In genomic region chr11:111801135-111801534, GRCh38 we compare ENCODE assay signal across 29 cellular contexts. TPM values are rescaled to one million over a fixed set of nuclear protein-coding genes. Genes with fewer than 3 reads are reported as not detected.
DNase-seq lines count a peak whose midpoint lies in the region; ATAC-seq, FAIRE-seq and TF ChIP-seq lines count a peak whose summit lies in the region.
"Had no signal": no experiment of that assay in that cellular context is flagged by ENCODE, and none has a peak within 500 bp of the region (broad histone marks: within the 10 kb centered on the region; RNA-seq: fewer than 3 reads in every experiment).

No MANE protein-coding gene starts in this region.

- no peak overlapping the region for H3K27ac Mint-ChIP-seq in naive thymus-derived CD8-positive, alpha-beta T cell
- no peak overlapping the region for H3K27ac Mint-ChIP-seq in neural progenitor cell
- H3K27ac Mint-ChIP-seq: activated CD4-positive, alpha-beta memory T cell treated with anti-CD3 and anti-CD28 coated beads, Interleukin-2, amount 10 ng/mL, durations not matched to agents 7 days and 5 days; memory B cell; stimulated activated naive CD8-positive, alpha-beta T cell treated with anti-CD3 and anti-CD28 coated beads, Interleukin-15, amount 100 ng/mL, for 72 hours had no signal

- H3K4me1 ChIP-seq in heart left ventricle, result peaks cover 0 to 17% (median 0%) of the 10 kb centered on the region in 12 donors
- peaks cover 54% of the 10 kb centered on the region for H3K4me1 ChIP-seq in HepG2 (ENCODE audit: insufficient read depth, low read length)
- H3K4me1 ChIP-seq in neural progenitor cell, result no peaks in the 10 kb centered on the region
- peaks cover 0 to 6% (median 0%) of the 10 kb centered on the region in 4 donors for H3K4me1 ChIP-seq in esophagus muscularis mucosa
- H3K4me1 ChIP-seq: HAP-1 had no signal

- no peak for FAIRE-seq in HepG2 (lab: Jason Lieb, UNC)
- FAIRE-seq: K562 had no signal

- H3K9ac ChIP-seq in HepG2 (ENCODE audit: insufficient read depth, low read depth, low read length) (no peak overlapping the region), neural progenitor cell (no peak overlapping the region)

- H3K4me3 ChIP-seq in heart left ventricle (no peak overlapping the region), HepG2 (replicated peaks in 1 of 3; ENCODE audit: insufficient read depth in 1 of 3, low read depth in 2 of 3, low read length in 3 of 3) (no peak overlapping the region), neural progenitor cell (no peak overlapping the region), esophagus muscularis mucosa (no peak overlapping the region)
- H3K4me3 ChIP-seq: cardiac muscle cell, HAP-1, K562, MG63, skin epidermis had no signal

- DNase-seq in heart left ventricle (no peak), cardiac septum (ENCODE audit: low spot score) (no peak), dermis microvascular lymphatic vessel endothelial cell (ENCODE audit: low read depth in 2 of 2) (peak; percentile 5 to 14), HepG2 (ENCODE audit: low spot score) (no peak), middle frontal gyrus (ENCODE audit: extremely low spot score, low spot score) (no peak), neural progenitor cell (ENCODE audit: low spot score) (no peak), esophagus muscularis mucosa (ENCODE audit: extremely low spot score) (no peak)
- DNase-seq in naive thymus-derived CD8-positive, alpha-beta T cell, result no peak
- DNase-seq: activated CD4-positive, alpha-beta memory T cell treated with anti-CD3 and anti-CD28 coated beads, Interleukin-2, amount 10 ng/mL, durations not matched to agents 7 days and 5 days; activated CD4-positive, alpha-beta T cell treated with anti-CD3 and anti-CD28 coated beads for 1 hour; activated naive CD4-positive, alpha-beta T cell treated with anti-CD3 and anti-CD28 coated beads, Interleukin-2, amount 50 U/mL, for 16 hours; amygdala; CD4-positive, alpha-beta memory T cell; GF-D8; glutamatergic neuron; MG63; NCI-H2081 treated with DMSO at 0.1 percent for 48 hours; NCI-H345; NCI-H774; stimulated activated CD8-positive, alpha-beta memory T cell treated with anti-CD3 and anti-CD28 coated beads, Interleukin-4, amount 100 ng/mL, for 48 hours; stimulated activated naive CD8-positive, alpha-beta T cell treated with anti-CD3 and anti-CD28 coated beads, Interleukin-15, amount 100 ng/mL, for 72 hours; T-helper 2 cell had no signal

- peaks cover 0 to 15% (median 2%) of the 10 kb centered on the region in 12 donors for H3K9me3 ChIP-seq in heart left ventricle
- H3K9me3 ChIP-seq in HepG2 (ENCODE audit: low read length), result no peaks in the 10 kb centered on the region
- no peaks in the 10 kb centered on the region for H3K9me3 ChIP-seq in neural progenitor cell (ENCODE audit: low read depth)
- no peaks in the 10 kb centered on the region for H3K9me3 ChIP-seq in esophagus muscularis mucosa
- H3K9me3 ChIP-seq: HAP-1, MG63 had no signal

- no TSS peak for BruUV-seq in HepG2 (replicated peaks; lab: Mats Ljungman, UMichigan)

- H3K79me2 ChIP-seq in HepG2 (ENCODE audit: insufficient read depth, low read length) (no peaks in the 10 kb centered on the region), neural progenitor cell (ENCODE audit: low read depth) (no peaks in the 10 kb centered on the region)

- H3K27me3 ChIP-seq in heart left ventricle, result no peaks in the 10 kb centered on the region
- H3K27me3 ChIP-seq in HepG2 (ENCODE audit: control insufficient read depth in 1 of 2, insufficient read depth in 2 of 2, low read length in 2 of 2), result no peaks in the 10 kb centered on the region; a peak in 1 of 5 replicates
- no peaks in the 10 kb centered on the region for H3K27me3 ChIP-seq in neural progenitor cell
- H3K27me3 ChIP-seq in esophagus muscularis mucosa, result no peaks in the 10 kb centered on the region
- H3K27me3 ChIP-seq: cardiac muscle cell, MG63 had no signal

- in situ Hi-C loops in HepG2 (cut with HindIII; ENCODE audit: extremely low pct_ligation_motif_present, low pct_unique_long_range_greater_than_20kb), result no loop called here

- H2AFZ ChIP-seq in HepG2 (ENCODE audit: low read length) (no peak overlapping the region), neural progenitor cell (replicated peaks) (no peak overlapping the region)

- TF ChIP-seq EP300 in HepG2 (IDR thresholded peaks at IDR 0.05; ENCODE audit: low read depth in 2 of 2, low read length in 2 of 2) (no peak), HepG2 (CRISPR knock-in tag; IDR thresholded peaks at IDR 0.05; ENCODE audit: borderline replicate concordance) (no peak), esophagus muscularis mucosa (IDR thresholded peaks at IDR 0.05) (no peak)

- POLR2A ChIA-PET in HepG2 (lab: Yijun Ruan, JAX), result interaction anchor here (1.0 to 1.7 kb wide), 6 partner anchors 9 to 41 kb away, joined by 3 to 8 read pairs (median 4); partner anchors contain the start of gene PPP2R1B
- POLR2A ChIA-PET in naive thymus-derived CD8-positive, alpha-beta T cell (lab: Charles Lee), result no interaction called here

- ATAC-seq in heart left ventricle (peak in 3 of 4 donors; percentile 42 to 60 (median 58)), HepG2 (peak; percentile 32)
- no peak for ATAC-seq in naive thymus-derived CD8-positive, alpha-beta T cell
- ATAC-seq: activated T-helper 17 cell treated with anti-CD3 and anti-CD28 coated beads, Interleukin-2, amount 50 U/mL, for 72 hours; K562; stimulated activated naive CD8-positive, alpha-beta T cell treated with anti-CD3 and anti-CD28 coated beads, Interleukin-15, amount 100 ng/mL, for 72 hours had no signal

- H3F3A ChIP-seq in neural progenitor cell (ENCODE audit: low read depth), result no peaks in the 10 kb centered on the region

- no peak for TF ChIP-seq CTCF in heart left ventricle (IDR thresholded peaks at IDR 0.05)
- no peak for TF ChIP-seq CTCF in HepG2 (CRISPR knock-in tag; IDR thresholded peaks at IDR 0.05)
- no peak for TF ChIP-seq CTCF in neural progenitor cell (IDR thresholded peaks at IDR 0.05)
- no peak for TF ChIP-seq CTCF in esophagus muscularis mucosa (IDR thresholded peaks at IDR 0.05)

- H3K36me3 Mint-ChIP-seq in naive thymus-derived CD8-positive, alpha-beta T cell, result peaks cover 29 to 89% (median 41%) of the 10 kb centered on the region in 3 donors
- H3K36me3 Mint-ChIP-seq in neural progenitor cell, result peaks cover 29% of the 10 kb centered on the region

- no peaks in the 10 kb centered on the region for H3K27me3 Mint-ChIP-seq in naive thymus-derived CD8-positive, alpha-beta T cell
- H3K27me3 Mint-ChIP-seq in neural progenitor cell (ENCODE audit: insufficient read depth, low read depth), result peaks cover 2% of the 10 kb centered on the region
- H3K27me3 Mint-ChIP-seq: activated CD4-positive, alpha-beta memory T cell treated with anti-CD3 and anti-CD28 coated beads, Interleukin-2, amount 10 ng/mL, durations not matched to agents 7 days and 5 days; activated T-helper 17 cell treated with anti-CD3 and anti-CD28 coated beads, Interleukin-2, amount 50 U/mL, for 72 hours; CD4-positive, alpha-beta memory T cell; memory B cell; progenitor cell of endocrine pancreas; stimulated activated naive CD8-positive, alpha-beta T cell treated with anti-CD3 and anti-CD28 coated beads, Interleukin-15, amount 100 ng/mL, for 72 hours had no signal

- peaks cover 2 to 11% (median 6%) of the 10 kb centered on the region in 4 donors for H3K4me1 Mint-ChIP-seq in naive thymus-derived CD8-positive, alpha-beta T cell
- no peaks in the 10 kb centered on the region for H3K4me1 Mint-ChIP-seq in neural progenitor cell
- H3K4me1 Mint-ChIP-seq: activated T-helper 17 cell treated with anti-CD3 and anti-CD28 coated beads, Interleukin-2, amount 50 U/mL, for 72 hours had no signal

- H3K9me3 Mint-ChIP-seq in naive thymus-derived CD8-positive, alpha-beta T cell, result peaks cover 0 to 9% (median 1%) of the 10 kb centered on the region in 9 donors
- H3K9me3 Mint-ChIP-seq in neural progenitor cell, result no peaks in the 10 kb centered on the region
- H3K9me3 Mint-ChIP-seq: activated CD4-positive, alpha-beta memory T cell treated with anti-CD3 and anti-CD28 coated beads, Interleukin-2, amount 10 ng/mL, durations not matched to agents 7 days and 5 days; activated T-helper 17 cell treated with anti-CD3 and anti-CD28 coated beads, Interleukin-2, amount 50 U/mL, for 72 hours had no signal

- H3K4me2 ChIP-seq in HepG2 (ENCODE audit: low read depth, low read length) (0 out of 2 replicates have a peak overlapping the region, but pooled peaks have one; percentile 15), neural progenitor cell (no peak overlapping the region)

- no peaks in the 10 kb centered on the region for H4K20me1 ChIP-seq in HepG2 (ENCODE audit: insufficient read depth, low read length)
- H4K20me1 ChIP-seq in neural progenitor cell (ENCODE audit: low read depth), result no peaks in the 10 kb centered on the region

- H3K36me3 ChIP-seq in heart left ventricle (peaks cover 0 to 48% (median 26%) of the 10 kb centered on the region in 9 donors), HepG2 (replicated peaks in 1 of 2; ENCODE audit: control insufficient read depth in 1 of 2, insufficient read depth in 2 of 2, low read length in 2 of 2) (peaks cover 9 to 23% of the 10 kb centered on the region in 2 experiments; a peak in 4 of 5 replicates), neural progenitor cell (no peaks in the 10 kb centered on the region), esophagus muscularis mucosa (peaks cover 14 to 50% (median 31%) of the 10 kb centered on the region in 4 donors)

- no peak for TF ChIP-seq RAD21 in HepG2 (CRISPR knock-in tag; IDR thresholded peaks at IDR 0.05)

- CTCF ChIA-PET in HepG2 (lab: Yijun Ruan, JAX; ENCODE audit: low intra/inter-chr PET ratio, low total read pairs), result no interaction called here

- no peak overlapping the region for H3K4me3 Mint-ChIP-seq in naive thymus-derived CD8-positive, alpha-beta T cell
- H3K4me3 Mint-ChIP-seq in neural progenitor cell, result no peak overlapping the region
- H3K4me3 Mint-ChIP-seq: activated CD4-positive, alpha-beta memory T cell treated with anti-CD3 and anti-CD28 coated beads, Interleukin-2, amount 10 ng/mL, durations not matched to agents 7 days and 5 days; activated T-helper 17 cell treated with anti-CD3 and anti-CD28 coated beads, Interleukin-2, amount 50 U/mL, for 72 hours; CD4-positive, alpha-beta memory T cell; memory B cell; stimulated activated naive CD8-positive, alpha-beta T cell treated with anti-CD3 and anti-CD28 coated beads, Interleukin-15, amount 100 ng/mL, for 72 hours had no signal

- no peak for TF ChIP-seq POLR2A in heart left ventricle (IDR thresholded peaks at IDR 0.05)
- no peak for TF ChIP-seq POLR2A in HepG2 (IDR thresholded peaks at IDR 0.05; ENCODE audit: insufficient read depth in 1 of 2, low read depth in 2 of 2, low read length in 2 of 2)
- no peak for TF ChIP-seq POLR2A in esophagus muscularis mucosa (IDR thresholded peaks at IDR 0.05; ENCODE audit: low read depth)

- intact Hi-C loops in heart left ventricle (cut with DNase I), result no loop called here
- intact Hi-C loops in cardiac septum (cut with DNase I), result no loop called here
- intact Hi-C loops in HepG2 (cut with micrococcal nuclease; ENCODE audit: unreplicated experiment), result no loop called here
- intact Hi-C loops in esophagus muscularis mucosa (cut with DNase I), result no loop called here

- WGBS in heart left ventricle, 4 donors, result 75 to 79% (median 76%) methylated on average over 2 of the region's 2 CpGs
- WGBS in HepG2 (ENCODE audit: low lambda C conversion rate), result 85% methylated on average over 2 of the region's 2 CpGs
- WGBS in esophagus muscularis mucosa, result 64% methylated on average over 2 of the region's 2 CpGs

- H3K27ac ChIP-seq in heart left ventricle (no peak overlapping the region), HepG2 (ENCODE audit: extremely low read length, insufficient read depth, low read length) (peak overlapping the region; percentile 78), neural progenitor cell (no peak overlapping the region), esophagus muscularis mucosa (replicated peaks in 1 of 4) (no peak overlapping the region)
- H3K27ac ChIP-seq: cardiac muscle cell had no signal

RNA-seq across cellular contexts. Expression of gene PPP2R1B, which starts 34.9 kb away (rescaled TPM):
- total RNA-seq in heart left ventricle, result 10 to 100 TPM in 5 of 9 donors, 1 to 10 TPM in 4; 6.8 to 99.9 (median 11.8) TPM
- 1 to 10 TPM; 4.2 to 7.9 TPM for polyA plus RNA-seq in heart left ventricle
- 12.9 TPM for total RNA-seq in cardiac septum
- 29.0 and 31.5 TPM in 2 replicates for total RNA-seq in dermis microvascular lymphatic vessel endothelial cell
- total RNA-seq in HepG2 (2016; rRNA removed; fragmentation: Illumina TruSeq; extraction: Trizol), result 56.8 and 93.9 TPM in 2 replicates
- 9.8 and 10.6 TPM in 2 replicates for total RNA-seq in HepG2 (2016; cell fraction: cytosol; rRNA removed; fragmentation: Illumina TruSeq; extraction: Trizol; ENCODE audit: low read depth)
- 54.4 and 91.0 TPM in 2 replicates for total RNA-seq in HepG2 (2016; cell fraction: insoluble cytoplasmic fraction; rRNA removed; fragmentation: Illumina TruSeq; extraction: Trizol)
- 14.0 and 18.1 TPM in 2 replicates for total RNA-seq in HepG2 (2016; cell fraction: membrane; rRNA removed; fragmentation: Illumina TruSeq; extraction: Trizol)
- total RNA-seq in HepG2 (2016; cell fraction: nucleus; rRNA removed; fragmentation: Illumina TruSeq; extraction: Trizol), result 40.7 and 41.0 TPM in 2 replicates
- 20.9 and 22.1 TPM in 2 replicates for polyA plus RNA-seq in HepG2 (2011; rRNA removed)
- 13.4 and 16.6 TPM in 2 replicates for polyA plus RNA-seq in HepG2 (2011; cell fraction: cytosol; rRNA removed)
- polyA plus RNA-seq in HepG2 (2011; cell fraction: nucleus; rRNA removed), result 34.8 and 48.7 TPM in 2 replicates
- 17.9 and 20.4 TPM in 2 replicates for polyA plus RNA-seq in HepG2 (2012)
- polyA plus RNA-seq in HepG2 (2016; cell fraction: cytosol; fragmentation: Illumina TruSeq; extraction: Trizol; ENCODE audit: low read depth), result 1.4 and 2.1 TPM in 2 replicates
- 48.5 and 52.1 TPM in 2 replicates for polyA plus RNA-seq in HepG2 (2016; cell fraction: insoluble cytoplasmic fraction; fragmentation: Illumina TruSeq; extraction: Trizol; ENCODE audit: low read depth)
- polyA plus RNA-seq in HepG2 (2016; cell fraction: membrane; fragmentation: Illumina TruSeq; extraction: Trizol; ENCODE audit: low read depth), result 4.7 and 5.1 TPM in 2 replicates
- 33.7 and 36.2 TPM in 2 replicates for polyA plus RNA-seq in HepG2 (2016; cell fraction: nucleus; fragmentation: Illumina TruSeq; extraction: Trizol; ENCODE audit: insufficient read depth, low read depth)
- 41.9 and 53.6 TPM in 2 replicates for polyA minus RNA-seq in HepG2 (2011; rRNA and poly(A)+ RNA removed; ENCODE audit: low replicate concordance)
- polyA minus RNA-seq in HepG2 (2011; cell fraction: cytosol; rRNA and poly(A)+ RNA removed), result 24.9 and 26.4 TPM in 2 replicates
- polyA minus RNA-seq in HepG2 (2011; cell fraction: nucleus; rRNA and poly(A)+ RNA removed), result 62.1 and 67.5 TPM in 2 replicates
- 10 to 100 TPM; 38.1 to 38.2 TPM for total RNA-seq in naive thymus-derived CD8-positive, alpha-beta T cell
- polyA plus RNA-seq in naive thymus-derived CD8-positive, alpha-beta T cell, result 10 to 100 TPM; 12.5 to 14.8 (median 14.4) TPM
- total RNA-seq in neural progenitor cell (ENCODE audit: low replicate concordance), result 47.8 and 68.4 TPM in 2 replicates
- 10 to 100 TPM in 2 of 4 donors, 1 to 10 TPM in 2; 9.6 to 12.8 (median 10.5) TPM for total RNA-seq in esophagus muscularis mucosa

Comparison
In these comparisons a context has a peak if more than half of its experiments do, and no peak if none do; other contexts are left out.
1. ATAC-seq: peak in heart left ventricle (3 of 4) and HepG2 (single experiment); none in naive thymus-derived CD8-positive, alpha-beta T cell (0 of 2).
2. DNase-seq: peak in dermis microvascular lymphatic vessel endothelial cell (2 of 2); none in heart left ventricle (0 of 5), cardiac septum (single experiment), HepG2 (single experiment), naive thymus-derived CD8-positive, alpha-beta T cell (0 of 10), middle frontal gyrus (single experiment), neural progenitor cell (single experiment) and esophagus muscularis mucosa (single experiment).